18 cellular contexts compared by ENCODE assay signal in the genomic region with DNA sequence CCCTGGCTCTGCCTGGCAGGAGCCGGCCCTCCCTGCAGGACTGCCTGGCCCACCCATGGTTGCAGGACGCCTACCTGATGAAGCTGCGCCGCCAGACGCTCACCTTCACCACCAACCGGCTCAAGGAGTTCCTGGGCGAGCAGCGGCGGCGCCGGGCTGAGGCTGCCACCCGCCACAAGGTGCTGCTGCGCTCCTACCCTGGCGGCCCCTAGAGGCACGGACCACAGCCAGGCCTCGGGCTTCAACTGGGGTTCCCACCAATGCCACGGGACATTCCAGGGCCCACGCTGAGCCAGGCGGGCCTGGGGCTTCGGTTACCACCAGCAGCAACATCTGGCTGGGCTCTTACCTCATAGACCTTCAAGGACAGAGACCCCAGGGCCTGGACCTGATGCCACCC. TPM values are rescaled to one million over a fixed set of nuclear protein-coding genes. Genes with fewer than 3 reads are reported as not detected.
"Had no signal": no experiment of that assay in that cellular context is flagged by ENCODE, and none has a peak within 500 bp of the region (broad histone marks: within the 10 kb centered on the region; RNA-seq: fewer than 3 reads in every experiment).

No MANE protein-coding gene starts in this region.

- H3K4me3 Mint-ChIP-seq: activated CD4-positive, alpha-beta memory T cell treated with anti-CD3 and anti-CD28 coated beads, Interleukin-2, amount 10 ng/mL, durations not matched to agents 7 days and 5 days; activated naive CD8-positive, alpha-beta T cell treated with anti-CD3 and anti-CD28 coated beads, Interleukin-2, amount 10 ng/mL, durations not matched to agents 7 days and 5 days; activated T-cell treated with anti-CD3 and anti-CD28 coated beads, Interleukin-2, amount 50 U/mL, for 72 hours; neural crest cell had no signal

- H3K36me3 ChIP-seq: breast epithelium, left lung, tibial nerve had no signal

- H3K27ac ChIP-seq: breast epithelium, foreskin keratinocyte, left lung, parathyroid adenoma, tibial nerve had no signal

- H3K4me1 Mint-ChIP-seq: neural crest cell had no signal

- H2AFZ ChIP-seq: parathyroid adenoma had no signal

- DNase-seq: activated CD4-positive, alpha-beta memory T cell treated with anti-CD3 and anti-CD28 coated beads, Interleukin-2, amount 10 ng/mL, durations not matched to agents 7 days and 5 days; activated CD8-positive, alpha-beta memory T cell treated with anti-CD3 and anti-CD28 coated beads, Interleukin-2, amount 50 U/mL, for 4 hours; activated naive CD8-positive, alpha-beta T cell treated with anti-CD3 and anti-CD28 coated beads, Interleukin-2, amount 10 ng/mL, durations not matched to agents 7 days and 5 days; activated T-cell treated with anti-CD3 and anti-CD28 coated beads, Interleukin-2, amount 50 U/mL, for 72 hours; aorta; foreskin keratinocyte; head of caudate nucleus; retina; small intestine; stomach; T-helper 2 cell had no signal

- H3K4me1 ChIP-seq: breast epithelium, foreskin keratinocyte had no signal

- H3K27me3 ChIP-seq: breast epithelium had no signal

- H3K27ac Mint-ChIP-seq: activated CD4-positive, alpha-beta memory T cell treated with anti-CD3 and anti-CD28 coated beads, Interleukin-2, amount 10 ng/mL, durations not matched to agents 7 days and 5 days; activated naive CD8-positive, alpha-beta T cell treated with anti-CD3 and anti-CD28 coated beads, Interleukin-2, amount 10 ng/mL, durations not matched to agents 7 days and 5 days; activated T-cell treated with anti-CD3 and anti-CD28 coated beads, Interleukin-2, amount 50 U/mL, for 72 hours had no signal

- ATAC-seq: activated T-cell treated with anti-CD3 and anti-CD28 coated beads, Interleukin-2, amount 50 U/mL, for 72 hours; foreskin keratinocyte; left lung had no signal

- H3K4me3 ChIP-seq: breast epithelium, left lung, stomach, tibial nerve had no signal

- H3K79me2 ChIP-seq: parathyroid adenoma had no signal

- H3K9me3 Mint-ChIP-seq: activated CD4-positive, alpha-beta memory T cell treated with anti-CD3 and anti-CD28 coated beads, Interleukin-2, amount 10 ng/mL, durations not matched to agents 7 days and 5 days; activated naive CD8-positive, alpha-beta T cell treated with anti-CD3 and anti-CD28 coated beads, Interleukin-2, amount 10 ng/mL, durations not matched to agents 7 days and 5 days; activated T-cell treated with anti-CD3 and anti-CD28 coated beads, Interleukin-2, amount 50 U/mL, for 72 hours; neural crest cell had no signal

- H3K9me3 ChIP-seq: breast epithelium, left lung, stomach, tibial nerve had no signal

- H3K9ac ChIP-seq: parathyroid adenoma had no signal

- H3K36me3 Mint-ChIP-seq: activated naive CD8-positive, alpha-beta T cell treated with anti-CD3 and anti-CD28 coated beads, Interleukin-2, amount 10 ng/mL, durations not matched to agents 7 days and 5 days had no signal

RNA-seq across cellular contexts. Expression of a gene that starts 21.7 kb away (rescaled TPM):
- total RNA-seq: foreskin keratinocyte, left lung, mesenteric fat pad had no signal
- polyA plus RNA-seq: foreskin keratinocyte, keratinocyte, stomach had no signal
